ENCODE assay signal across 7 cellular contexts in the genomic region with DNA sequence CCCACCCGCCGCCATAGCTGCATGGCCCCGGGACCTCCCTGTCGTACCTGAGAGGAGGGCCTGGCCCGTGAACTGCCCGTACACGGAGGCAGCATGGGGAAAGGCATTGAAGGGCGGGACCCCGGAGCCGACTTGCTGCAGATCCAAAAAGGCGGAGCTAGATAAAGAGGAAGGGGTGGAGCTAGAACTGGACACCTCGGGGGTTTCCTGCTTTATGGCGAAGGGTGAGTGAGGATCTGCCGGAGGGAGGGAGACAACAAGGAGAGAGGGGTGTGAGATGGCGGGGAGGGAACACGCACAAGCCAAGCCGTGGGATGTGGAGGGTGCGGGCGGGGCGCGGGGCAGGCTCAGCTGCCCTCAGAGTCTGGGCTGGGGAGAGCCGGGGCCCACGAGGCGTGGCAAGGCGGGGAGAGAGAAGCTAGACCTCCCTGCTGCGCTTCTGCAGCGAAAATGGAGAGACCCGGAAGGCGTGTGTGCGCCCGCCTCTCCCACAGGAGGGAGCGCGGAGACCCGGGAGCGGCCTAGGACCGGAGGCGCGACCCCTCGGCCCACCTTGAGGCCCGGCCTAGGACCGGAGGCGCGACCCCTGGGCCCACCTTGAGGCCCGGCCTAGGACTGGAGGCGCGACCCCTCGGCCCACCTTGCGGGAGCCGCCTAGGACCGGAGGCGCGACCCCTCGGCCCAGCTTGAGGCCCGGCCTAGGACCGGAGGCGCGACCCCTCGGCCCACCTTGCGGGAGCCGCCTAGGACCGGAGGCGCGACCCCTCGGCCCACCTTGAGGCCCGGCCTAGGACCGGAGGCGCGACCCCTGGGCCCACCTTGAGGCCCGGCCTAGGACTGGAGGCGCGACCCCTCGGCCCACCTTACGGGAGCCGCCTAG. TPM values are rescaled to one million over a fixed set of nuclear protein-coding genes. Genes with fewer than 3 reads are reported as not detected.
DNase-seq lines count a peak whose midpoint lies in the region; ATAC-seq and TF ChIP-seq lines count a peak whose summit lies in the region.
"Not testable (repeated sequence)": the region's sequence is repeated elsewhere in the genome, so short reads cannot be mapped to it uniquely, and the experiment has no call there.

No MANE protein-coding gene starts in this region.

- BruUV-seq in OCI-LY7 (replicated peaks; lab: Mats Ljungman, UMichigan), result not testable (repeated sequence)

- H2AFZ ChIP-seq in OCI-LY7 (ENCODE audit: low read length), result peak overlapping the region; percentile 73; the same call in 1 of the 2 replicates

- CTCF ChIA-PET in OCI-LY7 (lab: Charles Lee; ENCODE audit: unreplicated experiment), result interaction anchor here (1.3 kb wide), 1 partner anchor 25 kb away, joined by 4 read pairs; no protein-coding TSS in a partner anchor

- peak; percentile 71 for TF ChIP-seq POLR2A in GM18526 (IDR thresholded peaks at IDR 0.05; ENCODE audit: extremely low read depth, insufficient read length)

- DNase-seq in OCI-LY7 (ENCODE audit: low spot score) (peak; percentile 86), left kidney (ENCODE audit: low read depth, low spot score) (peak; percentile 85)
- DNase-seq in activated CD8-positive, alpha-beta memory T cell treated with anti-CD3 and anti-CD28 coated beads for 4 hours (ENCODE audit: low read depth in 2 of 2), result peak; percentile 24 to 38
- DNase-seq in central memory CD4-positive, alpha-beta T cell, result peak; percentile 52
- peak; percentile 5 to 34 for DNase-seq in stimulated activated CD4-positive, alpha-beta T cell treated with anti-CD3 and anti-CD28 coated beads, Interleukin-1b, Interleukin-23, amount 100 ng/mL, for 1 hour (ENCODE audit: low read depth in 2 of 2)

- H3K36me3 ChIP-seq in OCI-LY7 (ENCODE audit: insufficient read depth, low read length), result peaks cover 35% of the 10 kb centered on the region

- not testable (repeated sequence) for H4K20me1 ChIP-seq in OCI-LY7 (ENCODE audit: insufficient read depth, low read length)

- H3K4me3 ChIP-seq in OCI-LY7 (ENCODE audit: low read depth, low read length, poor library complexity, severe bottlenecking), result peak overlapping the region; percentile 89

- not testable (repeated sequence) for H3K9me2 ChIP-seq in OCI-LY7 (ENCODE audit: insufficient read depth, low read length)

- peak; percentile 44 for ATAC-seq in HG03439 (IDR thresholded peaks at IDR 0.05; ENCODE audit: unreplicated experiment)

- intact Hi-C loops in OCI-LY7 (cut with micrococcal nuclease; ENCODE audit: unreplicated experiment), result not testable (repeated sequence)

- H3K9me3 ChIP-seq in OCI-LY7 (ENCODE audit: low read length), result not testable (repeated sequence)

- H3K4me1 ChIP-seq in OCI-LY7 (ENCODE audit: insufficient read depth, low read length, poor library complexity, severe bottlenecking), result not testable (repeated sequence)

- H3K79me2 ChIP-seq in OCI-LY7 (ENCODE audit: insufficient read depth, low read depth, low read length), result not testable (repeated sequence)

- TF ChIP-seq CTCF in OCI-LY7 (conservative IDR thresholded peaks at IDR 0.05; ENCODE audit: low read length), result not testable (repeated sequence)

- POLR2A ChIA-PET in OCI-LY7 (lab: Charles Lee), result interaction anchor here (1.0 to 1.9 kb wide), 5 partner anchors 15 to 97 kb away, joined by 3 to 7 read pairs (median 3); no protein-coding TSS in a partner anchor

- H3K4me2 ChIP-seq in OCI-LY7 (ENCODE audit: low read length), result peak overlapping the region; percentile 61

- peak overlapping the region; percentile 36 for H3K27ac ChIP-seq in OCI-LY7 (ENCODE audit: low read depth, low read length, poor library complexity, severe bottlenecking)

RNA-seq across cellular contexts. Expression of gene PAX8, which starts 43.1 kb away (rescaled TPM):
- 0.90 and 2.6 TPM in 2 replicates for total RNA-seq in OCI-LY7 (2014; rRNA removed; shearing (Covaris generic))
- total RNA-seq in OCI-LY7 (2022), result 1.6 and 3.6 TPM in 2 replicates

Comparison
In these comparisons a context has a peak if more than half of its experiments do, and no peak if none do; other contexts are left out.
1. Peak in every context shown above with its lines: DNase-seq, ATAC-seq, H3K4me3 ChIP-seq and H3K27ac ChIP-seq.
2. DNase-seq: peak in every context shown above with its lines; median percentile 86 in OCI-LY7; 85 in left kidney; 52 in central memory CD4-positive, alpha-beta T cell; 31 in activated CD8-positive, alpha-beta memory T cell treated with anti-CD3 and anti-CD28 coated beads for 4 hours; 20 in stimulated activated CD4-positive, alpha-beta T cell treated with anti-CD3 and anti-CD28 coated beads, Interleukin-1b, Interleukin-23, amount 100 ng/mL, for 1 hour.